8 cellular contexts compared by ENCODE assay signal in the genomic region with DNA sequence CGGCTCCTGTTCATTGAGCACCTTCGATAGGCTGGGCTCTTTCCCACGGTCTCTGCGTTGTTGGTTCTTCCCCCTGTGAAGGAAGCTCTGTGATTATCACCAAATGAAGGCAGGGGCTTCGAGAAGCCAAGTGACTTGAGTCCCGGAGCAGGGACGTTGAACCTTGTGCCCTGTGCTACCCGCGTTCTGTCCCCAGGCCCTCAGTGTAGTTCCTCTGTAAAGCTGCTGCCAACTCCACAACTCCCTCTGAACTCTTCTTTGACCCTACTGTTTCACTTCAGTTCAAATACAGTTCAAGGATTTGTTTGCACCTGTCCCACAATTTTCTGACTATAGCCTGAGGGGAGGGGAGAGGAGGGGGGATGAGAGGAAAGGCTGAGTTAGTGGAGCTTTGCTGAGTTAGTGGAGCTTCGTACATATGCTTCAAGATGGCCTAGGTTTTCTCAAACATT. TPM values are rescaled to one million over a fixed set of nuclear protein-coding genes. Genes with fewer than 3 reads are reported as not detected.
DNase-seq lines count a peak whose midpoint lies in the region; ATAC-seq, FAIRE-seq and TF ChIP-seq lines count a peak whose summit lies in the region.

No MANE protein-coding gene starts in this region.

- H3K36me3 ChIP-seq in kidney (ENCODE audit: control insufficient read depth in 1 of 2, insufficient read depth in 2 of 2, low read length in 2 of 2), result no peaks in the 10 kb centered on the region
- H3K36me3 ChIP-seq in suprapubic skin, result peaks cover 12% of the 10 kb centered on the region

- POLR2A ChIA-PET in CD4-positive, alpha-beta T cell (lab: Charles Lee), result interaction anchor here (0.6 to 4.4 kb wide), 15 partner anchors 13 to 1444 kb away, joined by 3 to 46 read pairs (median 9); a partner anchor contains a TSS

- intact Hi-C loops in CD4-positive, alpha-beta T cell (cut with DNase I, micrococcal nuclease), result loop anchor here (1.0 to 10.0 kb wide), 13 partner anchors 138 to 1116 kb away; a partner anchor contains a TSS
- intact Hi-C loops in kidney (cut with DNase I), result no loop called here

- no peaks in the 10 kb centered on the region for H3K9me3 ChIP-seq in CD4-positive, alpha-beta T cell (ENCODE audit: control insufficient read depth, low read length)
- H3K9me3 ChIP-seq in kidney (ENCODE audit: control insufficient read depth in 1 of 2, low read length in 2 of 2) (no peaks in the 10 kb centered on the region), suprapubic skin (no peaks in the 10 kb centered on the region)

- TF ChIP-seq CTCF in CD4-positive, alpha-beta T cell (IDR thresholded peaks at IDR 0.05), result no peak
- no peak for TF ChIP-seq CTCF in kidney (IDR thresholded peaks at IDR 0.05; ENCODE audit: borderline replicate concordance, extremely low read depth, insufficient read depth)
- no peak for TF ChIP-seq CTCF in suprapubic skin (IDR thresholded peaks at IDR 0.05)

- 52% methylated on average over 10 of the region's 10 CpGs for WGBS in suprapubic skin

- peaks cover 0 to 2% of the 10 kb centered on the region in 2 donors for H3K4me1 ChIP-seq in kidney (ENCODE audit: control insufficient read depth in 1 of 2, insufficient read depth in 1 of 2, low read depth in 1 of 2, low read length in 2 of 2)
- peaks cover 7% of the 10 kb centered on the region for H3K4me1 ChIP-seq in suprapubic skin

- no peaks in the 10 kb centered on the region for H3K27me3 ChIP-seq in CD4-positive, alpha-beta T cell (ENCODE audit: control insufficient read depth, insufficient read depth, low read length)
- no peaks in the 10 kb centered on the region for H3K27me3 ChIP-seq in suprapubic skin

- peak overlapping the region; percentile 96 for H3K4me3 Mint-ChIP-seq in CD4-positive, alpha-beta T cell
- peak overlapping the region; percentile 96 for H3K4me3 Mint-ChIP-seq in activated naive CD8-positive, alpha-beta T cell treated with anti-CD3 and anti-CD28 coated beads, Interleukin-2, amount 50 U/mL, for 24 hours

- ATAC-seq in CD4-positive, alpha-beta T cell (ENCODE audit: poor library complexity), result no peak
- ATAC-seq in HG02938 (IDR thresholded peaks at IDR 0.05; ENCODE audit: unreplicated experiment) (peak; percentile 11), HG02970 (IDR thresholded peaks at IDR 0.05; ENCODE audit: low FRiP score, unreplicated experiment) (no peak)
- ATAC-seq in activated naive CD8-positive, alpha-beta T cell treated with anti-CD3 and anti-CD28 coated beads, Interleukin-2, amount 50 U/mL, for 24 hours, result no peak

- H3K27me3 Mint-ChIP-seq in CD4-positive, alpha-beta T cell, result no peaks in the 10 kb centered on the region
- H3K27me3 Mint-ChIP-seq in activated naive CD8-positive, alpha-beta T cell treated with anti-CD3 and anti-CD28 coated beads, Interleukin-2, amount 50 U/mL, for 24 hours, result no peaks in the 10 kb centered on the region

- H3K4me3 ChIP-seq in kidney (ENCODE audit: low read length in 2 of 2) (peak overlapping the region; percentile 67 to 68), suprapubic skin (peak overlapping the region; percentile 63)

- CTCF ChIA-PET in CD4-positive, alpha-beta T cell (lab: Charles Lee), result interaction anchor here (1.4 kb wide), 1 partner anchor 138 kb away, joined by 3 read pairs; a partner anchor contains a TSS

- H3K9ac ChIP-seq in kidney (ENCODE audit: low read length in 2 of 2), result peak overlapping the region; percentile 67 to 82

- TF ChIP-seq EP300 in suprapubic skin (IDR thresholded peaks at IDR 0.05), result no peak

- peaks cover 29% of the 10 kb centered on the region for H3K4me1 Mint-ChIP-seq in CD4-positive, alpha-beta T cell (ENCODE audit: low read depth)
- peaks cover 22% of the 10 kb centered on the region for H3K4me1 Mint-ChIP-seq in activated naive CD8-positive, alpha-beta T cell treated with anti-CD3 and anti-CD28 coated beads, Interleukin-2, amount 50 U/mL, for 24 hours

- no peak for FAIRE-seq in kidney (lab: Jason Lieb, UNC)

- H3K27ac ChIP-seq in CD4-positive, alpha-beta T cell (ENCODE audit: low read depth, low read length), result peak overlapping the region; percentile 78
- H3K27ac ChIP-seq in kidney (ENCODE audit: low read depth in 2 of 2, low read length in 2 of 2) (peak overlapping the region; percentile 88 to 93), suprapubic skin (peak overlapping the region; percentile 94)

- no peak for TF ChIP-seq POLR2A in suprapubic skin (IDR thresholded peaks at IDR 0.05)

- no peaks in the 10 kb centered on the region for H3K9me3 Mint-ChIP-seq in CD4-positive, alpha-beta T cell
- H3K9me3 Mint-ChIP-seq in activated naive CD8-positive, alpha-beta T cell treated with anti-CD3 and anti-CD28 coated beads, Interleukin-2, amount 50 U/mL, for 24 hours, result no peaks in the 10 kb centered on the region

- DNase-seq in CD4-positive, alpha-beta T cell, result no peak
- no peak for DNase-seq in activated naive CD8-positive, alpha-beta T cell treated with anti-CD3 and anti-CD28 coated beads, Interleukin-2, amount 50 U/mL, for 24 hours
- DNase-seq in kidney (no peak), suprapubic skin (ENCODE audit: low spot score in 2 of 2) (no peak), iPS-NIHi11 (ENCODE audit: low spot score) (no peak), NCI-H2029 treated with DMSO at 0.1 percent for 48 hours (lab: John Stamatoyannopoulos, UW) (no peak)

- H3K36me3 Mint-ChIP-seq in CD4-positive, alpha-beta T cell (ENCODE audit: low read depth), result peaks cover 33% of the 10 kb centered on the region
- peaks cover 11% of the 10 kb centered on the region for H3K36me3 Mint-ChIP-seq in activated naive CD8-positive, alpha-beta T cell treated with anti-CD3 and anti-CD28 coated beads, Interleukin-2, amount 50 U/mL, for 24 hours (ENCODE audit: low read depth)

- peak overlapping the region; percentile 99 for H3K27ac Mint-ChIP-seq in CD4-positive, alpha-beta T cell
- H3K27ac Mint-ChIP-seq in activated naive CD8-positive, alpha-beta T cell treated with anti-CD3 and anti-CD28 coated beads, Interleukin-2, amount 50 U/mL, for 24 hours, result peak overlapping the region; percentile 92

RNA-seq across cellular contexts. Expression of a gene that starts 0.6 kb away (rescaled TPM):
- total RNA-seq in CD4-positive, alpha-beta T cell, result 10 to 100 TPM; 46.1 to 49.9 TPM
- total RNA-seq in kidney (34.1 TPM), suprapubic skin (10 to 100 TPM; 17.5 to 72.2 (median 25.4) TPM)
- polyA plus RNA-seq in kidney (ENCODE audit: insufficient read depth, low read depth, low replicate concordance), result 5.0 TPM
